Comparison of ENCODE assay signal across 1 cellular context in the genomic region with DNA sequence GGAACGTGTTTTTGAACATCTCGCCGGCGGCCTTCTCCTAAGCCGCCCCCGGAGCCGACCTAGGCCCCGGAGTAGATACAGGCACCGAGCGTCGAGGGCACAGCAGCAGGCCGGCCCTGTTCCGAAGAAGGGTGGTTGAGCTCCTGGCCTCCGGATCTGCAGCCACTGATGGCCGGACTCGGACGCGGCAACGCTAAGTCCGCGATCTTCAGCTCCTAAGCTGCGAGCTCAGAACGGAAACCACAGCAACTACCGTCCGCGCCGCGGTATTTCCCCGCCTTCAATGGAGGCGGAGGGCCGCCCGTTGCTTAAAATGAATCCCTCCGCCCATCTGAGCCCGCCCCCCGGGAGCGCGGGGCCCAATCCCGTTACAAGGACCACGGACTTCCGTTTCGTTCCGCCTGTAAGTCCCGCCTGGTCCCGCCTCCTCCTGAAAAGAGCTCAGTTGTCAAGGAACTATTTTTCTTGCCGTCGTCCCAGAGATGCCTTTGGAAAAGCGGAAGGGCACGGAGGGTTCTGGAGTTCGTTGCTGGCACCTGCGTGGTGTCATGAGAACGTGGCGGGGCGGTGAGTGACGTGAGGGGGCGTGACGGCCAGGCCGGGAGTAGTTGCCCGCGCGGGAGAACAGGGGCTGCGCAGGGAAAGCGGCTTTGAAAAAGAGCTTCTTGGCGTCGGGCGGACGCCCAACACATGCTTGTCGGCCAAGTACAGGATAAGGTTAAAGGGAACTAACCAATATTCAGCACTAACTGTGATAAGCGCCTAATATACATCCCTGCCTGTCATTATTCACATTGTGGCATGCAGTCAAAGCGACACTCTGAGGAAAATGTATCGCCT.
TF ChIP-seq lines count a peak whose summit lies in the region.

A gene (minus strand): TSS at position 285 of the 840 bp plus-strand sequence. CDS start 266 bp downstream, at position 19.

TF ChIP-seq in A549, 52 proteins besides CTCF, POLR2A, EP300 and RAD21 (continued from another document):
- TF ChIP-seq, protein P1, sequence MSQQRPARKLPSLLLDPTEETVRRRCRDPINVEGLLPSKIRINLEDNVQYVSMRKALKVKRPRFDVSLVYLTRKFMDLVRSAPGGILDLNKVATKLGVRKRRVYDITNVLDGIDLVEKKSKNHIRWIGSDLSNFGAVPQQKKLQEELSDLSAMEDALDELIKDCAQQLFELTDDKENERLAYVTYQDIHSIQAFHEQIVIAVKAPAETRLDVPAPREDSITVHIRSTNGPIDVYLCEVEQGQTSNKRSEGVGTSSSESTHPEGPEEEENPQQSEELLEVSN (IDR thresholded peaks at IDR 0.05; ENCODE audit: borderline replicate concordance, low read depth) = peak; percentile 96
- TF ChIP-seq ZSCAN20 (CRISPR knock-in tag; IDR thresholded peaks at IDR 0.05) = 0 out of 2 replicates have a peak, but pooled peaks have one; percentile 30
- peak; percentile 79 for TF ChIP-seq CHD2 (IDR thresholded peaks at IDR 0.05; ENCODE audit: low read length, partially characterized antibody)
- peak; percentile 79 for TF ChIP-seq BHLHE40 (IDR thresholded peaks at IDR 0.05; ENCODE audit: low read depth, low read length)
- TF ChIP-seq, protein P2, sequence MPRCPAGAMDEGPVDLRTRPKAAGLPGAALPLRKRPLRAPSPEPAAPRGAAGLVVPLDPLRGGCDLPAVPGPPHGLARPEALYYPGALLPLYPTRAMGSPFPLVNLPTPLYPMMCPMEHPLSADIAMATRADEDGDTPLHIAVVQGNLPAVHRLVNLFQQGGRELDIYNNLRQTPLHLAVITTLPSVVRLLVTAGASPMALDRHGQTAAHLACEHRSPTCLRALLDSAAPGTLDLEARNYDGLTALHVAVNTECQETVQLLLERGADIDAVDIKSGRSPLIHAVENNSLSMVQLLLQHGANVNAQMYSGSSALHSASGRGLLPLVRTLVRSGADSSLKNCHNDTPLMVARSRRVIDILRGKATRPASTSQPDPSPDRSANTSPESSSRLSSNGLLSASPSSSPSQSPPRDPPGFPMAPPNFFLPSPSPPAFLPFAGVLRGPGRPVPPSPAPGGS (IDR thresholded peaks at IDR 0.05) = peak; percentile 74; the same call in 2 of the 3 replicates
- TF ChIP-seq MAFK (IDR thresholded peaks at IDR 0.05; ENCODE audit: partially characterized antibody) = no peak
- TF ChIP-seq, protein P3, sequence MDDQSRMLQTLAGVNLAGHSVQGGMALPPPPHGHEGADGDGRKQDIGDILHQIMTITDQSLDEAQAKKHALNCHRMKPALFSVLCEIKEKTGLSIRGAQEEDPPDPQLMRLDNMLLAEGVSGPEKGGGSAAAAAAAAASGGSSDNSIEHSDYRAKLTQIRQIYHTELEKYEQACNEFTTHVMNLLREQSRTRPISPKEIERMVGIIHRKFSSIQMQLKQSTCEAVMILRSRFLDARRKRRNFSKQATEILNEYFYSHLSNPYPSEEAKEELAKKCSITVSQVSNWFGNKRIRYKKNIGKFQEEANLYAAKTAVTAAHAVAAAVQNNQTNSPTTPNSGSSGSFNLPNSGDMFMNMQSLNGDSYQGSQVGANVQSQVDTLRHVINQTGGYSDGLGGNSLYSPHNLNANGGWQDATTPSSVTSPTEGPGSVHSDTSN (IDR thresholded peaks at IDR 0.05) = peak; percentile 96
- TF ChIP-seq TFCP2L1 (CRISPR knock-in tag; IDR thresholded peaks at IDR 0.05) = peak; percentile 64; the same call in 1 of the 2 replicates
